27 cellular contexts compared by ENCODE assay signal in the genomic region with DNA sequence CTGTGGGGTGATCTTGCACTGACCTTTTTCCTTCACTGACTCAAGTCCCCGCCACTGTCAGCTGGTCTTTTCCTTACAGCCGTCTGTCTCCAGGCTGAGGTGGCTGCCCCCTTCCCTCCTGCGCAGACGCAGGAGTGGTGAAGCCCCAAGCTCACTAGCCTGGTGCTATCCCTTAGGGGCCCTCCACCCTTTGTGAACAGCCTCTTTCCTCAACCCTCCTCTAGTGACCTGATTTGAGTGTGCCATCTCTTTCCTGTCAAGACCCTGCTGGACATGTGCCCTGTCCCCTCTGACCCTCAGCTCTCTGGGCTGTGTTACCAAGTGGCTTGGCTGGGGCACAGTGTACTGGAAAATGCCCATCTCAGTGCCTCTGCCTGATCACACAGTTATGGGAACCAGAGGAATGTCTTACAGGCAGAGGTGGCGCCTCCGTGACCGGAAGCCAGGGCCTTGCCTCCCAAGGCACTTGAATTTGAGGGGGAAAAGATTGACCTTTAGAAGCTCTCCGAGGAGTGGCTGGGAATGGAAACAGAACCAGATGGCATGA. TPM values are rescaled to one million over a fixed set of nuclear protein-coding genes. Genes with fewer than 3 reads are reported as not detected.
DNase-seq lines count a peak whose midpoint lies in the region; ATAC-seq and TF ChIP-seq lines count a peak whose summit lies in the region.
"Had no signal": no experiment of that assay in that cellular context is flagged by ENCODE, and none has a peak within 500 bp of the region (broad histone marks: within the 10 kb centered on the region; RNA-seq: fewer than 3 reads in every experiment).

No MANE protein-coding gene starts in this region.

- intact Hi-C loops in Caco-2 (cut with micrococcal nuclease; ENCODE audit: unreplicated experiment) (no loop called here), lower lobe of right lung (cut with DNase I) (no loop called here), stomach (cut with DNase I; ENCODE audit: low total_unique reads) (loop anchor here (10.0 kb wide), 1 partner anchor 50 kb away; no protein-coding TSS in a partner anchor)

- no TSS peak for BruUV-seq in Caco-2 (replicated peaks; lab: Mats Ljungman, UMichigan)

- H3K27me3 ChIP-seq in Caco-2 (replicated peaks; ENCODE audit: control insufficient read depth, insufficient read depth, low read length), result no peaks in the 10 kb centered on the region
- H3K27me3 ChIP-seq in lower lobe of right lung (ENCODE audit: low read depth), result no peaks in the 10 kb centered on the region
- H3K27me3 ChIP-seq in stomach, result peaks cover 0 to 30% (median 0%) of the 10 kb centered on the region in 3 donors

- no peak overlapping the region for H3K4me3 Mint-ChIP-seq in Caco-2 (ENCODE audit: unreplicated experiment)
- peak overlapping the region in 1 of 5 experiments; percentile 30 for H3K4me3 Mint-ChIP-seq in brain
- H3K4me3 Mint-ChIP-seq: activated naive CD8-positive, alpha-beta T cell; CD4-positive, alpha-beta T cell; mesothelial cell of epicardium; neural crest cell; T-helper 2 cell treated with Interferon-gamma antibody and Interleukin-4, amounts not matched to agents 5 μg/mL and 100 μg/mL, for 36 hours had no signal

- CTCF ChIA-PET in Caco-2 (lab: Charles Lee), result interaction anchor here (1.5 to 2.9 kb wide), 4 partner anchors 16 to 51 kb away, joined by 3 to 17 read pairs (median 12); no protein-coding TSS in a partner anchor

- H3K4me1 Mint-ChIP-seq in Caco-2 (ENCODE audit: low read depth, unreplicated experiment), result peaks cover 75% of the 10 kb centered on the region
- peaks cover 81% of the 10 kb centered on the region for H3K4me1 Mint-ChIP-seq in brain

- H3K27me3 Mint-ChIP-seq in Caco-2 (ENCODE audit: insufficient read depth, unreplicated experiment) (no peaks in the 10 kb centered on the region), brain (peaks cover 51% of the 10 kb centered on the region)

- TF ChIP-seq CTCF in Caco-2 (IDR thresholded peaks at IDR 0.05; ENCODE audit: insufficient read depth in 1 of 2, low read depth in 1 of 2, low read length in 1 of 2, severe bottlenecking in 1 of 2, unreplicated experiment in 1 of 2) (no peak), brain (conservative IDR thresholded peaks at IDR 0.05) (no peak), lower lobe of right lung (IDR thresholded peaks at IDR 0.05) (no peak), stomach (IDR thresholded peaks at IDR 0.05) (no peak)

- H3K27ac ChIP-seq in lower lobe of right lung, result peak overlapping the region; percentile 64
- peak overlapping the region; percentile 9 for H3K27ac ChIP-seq in substantia nigra (ENCODE audit: low read depth, low read length, poor library complexity, severe bottlenecking)
- H3K27ac ChIP-seq in stomach, result peak overlapping the region in 1 of 5 donors; percentile 14
- H3K27ac ChIP-seq: VCaP had no signal

- peak overlapping the region; percentile 90 for H3K27ac Mint-ChIP-seq in Caco-2 (ENCODE audit: unreplicated experiment)
- peak overlapping the region in 3 of 5 experiments; percentile 27 to 48 (median 48) for H3K27ac Mint-ChIP-seq in brain
- H3K27ac Mint-ChIP-seq: activated naive CD8-positive, alpha-beta T cell; activated T-helper 2 cell treated with anti-CD3 and anti-CD28 coated beads, Interferon-gamma antibody, Interleukin-2, Interleukin-4, amounts not matched to agents 10 μg/mL and 5 μg/mL and 100 μg/mL, durations not matched to agents 14 hours and 24 hours and 36 hours; CD4-positive, alpha-beta T cell; mesothelial cell of epicardium; T-helper 2 cell treated with Interferon-gamma antibody and Interleukin-4, amounts not matched to agents 5 μg/mL and 100 μg/mL, for 36 hours had no signal

- DNase-seq in Caco-2 (no peak), lower lobe of right lung (peak; percentile 56), substantia nigra (lab: John Stamatoyannopoulos, UW) (peak in 4 of 49 donors; percentile 27 to 71 (median 42)), DMS153 (lab: John Stamatoyannopoulos, UW) (no peak), stomach (no peak)
- no peak for DNase-seq in activated CD4-positive, alpha-beta T cell treated with anti-CD3 and anti-CD28 coated beads for 4 hours
- DNase-seq: CD4-positive, alpha-beta T cell; DMS 273 treated with DMSO at 0.1 percent for 48 hours; effector CD8-positive, alpha-beta T cell; kidney glomerular epithelial cell; MM.1S; NCI-H1417 treated with DMSO at 0.1 percent for 48 hours; NCI-H2171 treated with DMSO at 0.1 percent for 48 hours; NCI-H526; stimulated activated CD4-positive, alpha-beta T cell treated with anti-CD3 and anti-CD28 coated beads, Interleukin-12 subunit alpha, Interleukin-12 subunit beta, amount 100 ng/mL, for 4 hours; stimulated activated CD4-positive, alpha-beta T cell treated with anti-CD3 and anti-CD28 coated beads, Interleukin-4, amount 100 ng/mL, for 4 hours had no signal

- peaks cover 75% of the 10 kb centered on the region for H3K4me1 ChIP-seq in Caco-2
- peaks cover 80% of the 10 kb centered on the region for H3K4me1 ChIP-seq in lower lobe of right lung
- peaks cover 11 to 66% (median 29%) of the 10 kb centered on the region in 4 donors for H3K4me1 ChIP-seq in stomach

- H3K36me3 ChIP-seq in Caco-2 (ENCODE audit: control insufficient read depth, insufficient read depth, low read length) (no peaks in the 10 kb centered on the region), lower lobe of right lung (no peaks in the 10 kb centered on the region), stomach (no peaks in the 10 kb centered on the region)

- 59 to 82% (median 78%) methylated on average over 8 of the region's 8 CpGs for WGBS in stomach, 5 donors

- no peak for TF ChIP-seq POLR2A in stomach (IDR thresholded peaks at IDR 0.05)

- POLR2A ChIA-PET in Caco-2 (lab: Charles Lee), result no interaction called here

- H3K36me3 Mint-ChIP-seq in Caco-2 (ENCODE audit: insufficient read depth, unreplicated experiment) (peaks cover 15% of the 10 kb centered on the region), brain (no peaks in the 10 kb centered on the region)
- H3K36me3 Mint-ChIP-seq: activated naive CD8-positive, alpha-beta T cell; mesothelial cell of epicardium had no signal

- TF ChIP-seq EP300 in stomach (IDR thresholded peaks at IDR 0.05), result no peak

- peak in 1 of 2 donors; percentile 11 for ATAC-seq in lower lobe of right lung
- no peak for ATAC-seq in GM18519 (IDR thresholded peaks at IDR 0.05; ENCODE audit: low FRiP score, unreplicated experiment)
- ATAC-seq: esophagus mucosa had no signal

- H3K4me3 ChIP-seq in Caco-2 (ENCODE audit: low read depth, low read length) (no peak overlapping the region), lower lobe of right lung (no peak overlapping the region), stomach (no peak overlapping the region)

- H3K9me3 Mint-ChIP-seq in Caco-2 (ENCODE audit: unreplicated experiment), result no peaks in the 10 kb centered on the region
- H3K9me3 Mint-ChIP-seq in brain, result peaks cover 0 to 3% (median 0%) of the 10 kb centered on the region in 5 experiments
- H3K9me3 Mint-ChIP-seq: activated T-helper 2 cell treated with anti-CD3 and anti-CD28 coated beads, Interferon-gamma antibody, Interleukin-2, Interleukin-4, amounts not matched to agents 10 μg/mL and 5 μg/mL and 100 μg/mL, durations not matched to agents 14 hours and 24 hours and 36 hours; CD4-positive, alpha-beta T cell; mesothelial cell of epicardium; neural crest cell; T-helper 2 cell treated with Interferon-gamma antibody and Interleukin-4, amounts not matched to agents 5 μg/mL and 100 μg/mL, for 36 hours had no signal

- no peaks in the 10 kb centered on the region for H3K9me3 ChIP-seq in Caco-2
- no peaks in the 10 kb centered on the region for H3K9me3 ChIP-seq in lower lobe of right lung
- H3K9me3 ChIP-seq in stomach, result no peaks in the 10 kb centered on the region

RNA-seq across cellular contexts. Expression of a gene that starts 8.7 kb away (rescaled TPM):
- total RNA-seq in Caco-2 (2022) (not detected in 2 replicates), lower lobe of right lung (not detected), stomach (under 1 TPM in 1 of 5 donors, not detected in 4; 0.18 TPM)
- polyA plus RNA-seq in brain (ENCODE audit: insufficient read depth, low read depth, low replicate concordance) (not detected), stomach (not detected)
- total RNA-seq: activated T-helper 2 cell treated with anti-CD3 and anti-CD28 coated beads, Interferon-gamma antibody, Interleukin-2, Interleukin-4, amounts not matched to agents 10 μg/mL and 5 μg/mL and 100 μg/mL, durations not matched to agents 14 hours and 24 hours and 36 hours; CD4-positive, alpha-beta T cell; cerebellum; esophagus mucosa; mesothelial cell of epicardium; neural crest cell; RPMI7951 had no signal

RNA-seq across cellular contexts. Expression of a gene that starts 17.5 kb away (rescaled TPM):
- total RNA-seq in Caco-2 (2022) (6.0 and 6.4 TPM in 2 replicates), lower lobe of right lung (21.5 TPM), stomach (10 to 100 TPM in 2 of 5 donors, 1 to 10 TPM in 2, under 1 TPM in 1; 0.58 to 27.7 (median 9.6) TPM)
- polyA plus RNA-seq in brain (ENCODE audit: insufficient read depth, low read depth, low replicate concordance) (9.1 TPM), stomach (10 to 100 TPM in 2 of 3 donors, 1 to 10 TPM in 1; 7.0 to 17.1 (median 12.2) TPM)
- total RNA-seq: activated T-helper 2 cell treated with anti-CD3 and anti-CD28 coated beads, Interferon-gamma antibody, Interleukin-2, Interleukin-4, amounts not matched to agents 10 μg/mL and 5 μg/mL and 100 μg/mL, durations not matched to agents 14 hours and 24 hours and 36 hours; CD4-positive, alpha-beta T cell had no signal

RNA-seq across cellular contexts. Expression of a gene that starts 29.7 kb away (rescaled TPM):
- total RNA-seq in Caco-2 (2022) (2.2 and 2.7 TPM in 2 replicates), lower lobe of right lung (4.1 TPM), stomach (1 to 10 TPM in 4 of 5 donors, not detected in 1; 1.8 to 5.3 (median 2.6) TPM)
- polyA plus RNA-seq in brain (ENCODE audit: insufficient read depth, low read depth, low replicate concordance) (1.1 TPM), stomach (1 to 10 TPM in 2 of 3 donors, not detected in 1; 2.9 to 4.0 TPM)

RNA-seq across cellular contexts. Expression of a gene that starts 40.1 kb away (rescaled TPM):
- total RNA-seq in Caco-2 (2022), result 15.4 and 17.1 TPM in 2 replicates
- polyA plus RNA-seq in brain (ENCODE audit: insufficient read depth, low read depth, low replicate concordance), result 0.51 TPM
- 3.2 TPM for total RNA-seq in lower lobe of right lung
- total RNA-seq in stomach, result 10 to 100 TPM in 1 of 5 donors, not detected in 4; 19.7 TPM
- under 1 TPM in 2 of 3 donors, not detected in 1; 0.38 to 0.62 TPM for polyA plus RNA-seq in stomach
- total RNA-seq: activated T-helper 2 cell treated with anti-CD3 and anti-CD28 coated beads, Interferon-gamma antibody, Interleukin-2, Interleukin-4, amounts not matched to agents 10 μg/mL and 5 μg/mL and 100 μg/mL, durations not matched to agents 14 hours and 24 hours and 36 hours; CD4-positive, alpha-beta T cell; cerebellum; esophagus mucosa; mesothelial cell of epicardium; neural crest cell; RPMI7951 had no signal

RNA-seq across cellular contexts. Expression of a gene that starts 48.3 kb away (rescaled TPM):
- total RNA-seq in Caco-2 (2022) (26.2 and 32.6 TPM in 2 replicates), lower lobe of right lung (19.8 TPM), stomach (100 to 1,000 TPM in 1 of 5 donors, 10 to 100 TPM in 4; 12.7 to 127 (median 31.5) TPM)
- polyA plus RNA-seq in brain (ENCODE audit: insufficient read depth, low read depth, low replicate concordance) (12.8 TPM), stomach (10 to 100 TPM; 10.7 to 16.6 (median 12.4) TPM)
